In genomic region chr17:50316016-50316587, GRCh38 we compare ENCODE assay signal across 25 cellular contexts. TPM values are rescaled to one million over a fixed set of nuclear protein-coding genes. Genes with fewer than 3 reads are reported as not detected.
DNase-seq lines count a peak whose midpoint lies in the region; ATAC-seq, FAIRE-seq and TF ChIP-seq lines count a peak whose summit lies in the region.
"Had no signal": no experiment of that assay in that cellular context is flagged by ENCODE, and none has a peak within 500 bp of the region (broad histone marks: within the 10 kb centered on the region; RNA-seq: fewer than 3 reads in every experiment).

No MANE protein-coding gene starts in this region.

- peaks cover 15% of the 10 kb centered on the region for H3K4me1 ChIP-seq in RWPE2 (ENCODE audit: insufficient read depth, poor library complexity, severe bottlenecking)
- peaks cover 45% of the 10 kb centered on the region for H3K4me1 ChIP-seq in keratinocyte (ENCODE audit: control insufficient read depth, extremely low read depth, insufficient read depth, low read length)
- H3K4me1 ChIP-seq: tibial artery had no signal

- DNase-seq in DMS 273 (lab: John Stamatoyannopoulos, UW; ENCODE audit: unreplicated experiment) (peak; percentile 60), GM19239 (ENCODE audit: insufficient read length, low spot score) (no peak), RWPE2 (ENCODE audit: low spot score) (no peak), keratinocyte (ENCODE audit: low read depth, low spot score) (no peak), left lobe of liver (ENCODE audit: low spot score) (no peak), D341Med (ENCODE audit: low spot score) (no peak), anterior cingulate cortex (lab: John Stamatoyannopoulos, UW) (no peak)
- DNase-seq in activated CD4-positive, alpha-beta T cell treated with anti-CD3 and anti-CD28 coated beads, Interleukin-2, amount 10 ng/mL, durations not matched to agents 24 days and 14 days = no peak
- DNase-seq: activated CD4-positive, CD25-positive, alpha-beta regulatory T cell treated with anti-CD3 and anti-CD28 coated beads, Interleukin-2, amount 50 U/mL, for 72 hours; activated CD8-positive, alpha-beta memory T cell treated with anti-CD3 and anti-CD28 coated beads for 24 hours; activated T-cell treated with anti-CD3 and anti-CD28 coated beads, Interleukin-2, amount 50 U/mL, for 48 hours; CD4-positive, alpha-beta memory T cell; effector CD4-positive, alpha-beta T cell; EL; glutamatergic neuron; left cardiac atrium; NCI-H1436 treated with DMSO at 0.1 percent for 48 hours; stimulated activated CD4-positive, alpha-beta T cell treated with anti-CD3 and anti-CD28 coated beads, Interleukin-2, amount 100 ng/mL, for 48 hours; stimulated activated naive CD8-positive, alpha-beta T cell treated with anti-CD3 and anti-CD28 coated beads, Interleukin-15, Interleukin-2, amounts not matched to agents 100 U/mL and 50 U/mL, for 24 hours had no signal

- dilution Hi-C loops in keratinocyte (cut with MboI; ENCODE audit: extremely low pct_ligation_motif_present, low sequenced_read_pairs) = no loop called here

- H3K36me3 ChIP-seq in RWPE2 (ENCODE audit: low read depth) (no peaks in the 10 kb centered on the region), keratinocyte (ENCODE audit: control insufficient read depth in 2 of 2, extremely low read depth in 1 of 2, insufficient read depth in 2 of 2, low read length in 2 of 2) (no peaks in the 10 kb centered on the region)
- H3K36me3 ChIP-seq: prostate gland, tibial artery had no signal

- H4K20me1 ChIP-seq in keratinocyte (ENCODE audit: control insufficient read depth, extremely low read depth, insufficient read depth, low read length) = no peaks in the 10 kb centered on the region

- H3K4me1 Mint-ChIP-seq in activated CD4-positive, alpha-beta T cell treated with anti-CD3 and anti-CD28 coated beads, Interleukin-2, amount 10 ng/mL, durations not matched to agents 24 days and 14 days = peaks cover 7% of the 10 kb centered on the region
- H3K4me1 Mint-ChIP-seq: CD4-positive, alpha-beta memory T cell; neural crest cell had no signal

- no peaks in the 10 kb centered on the region for H3K9me3 Mint-ChIP-seq in activated CD4-positive, alpha-beta T cell treated with anti-CD3 and anti-CD28 coated beads, Interleukin-2, amount 10 ng/mL, durations not matched to agents 24 days and 14 days
- H3K9me3 Mint-ChIP-seq: activated naive CD4-positive, alpha-beta T cell treated with anti-CD3 and anti-CD28 coated beads, Interleukin-2, amount 50 U/mL, for 72 hours; neural crest cell had no signal

- peak overlapping the region; percentile 71 for H3K4me2 ChIP-seq in keratinocyte (ENCODE audit: control insufficient read depth, extremely low read depth, insufficient read depth, low read depth, low read length)

- no peaks in the 10 kb centered on the region for H3K27me3 ChIP-seq in RWPE2 (ENCODE audit: insufficient read depth, poor library complexity, severe bottlenecking)
- H3K27me3 ChIP-seq in keratinocyte (ENCODE audit: control insufficient read depth, extremely low read depth, insufficient read depth, low read length) = no peaks in the 10 kb centered on the region

- H3K36me3 Mint-ChIP-seq in activated CD4-positive, alpha-beta T cell treated with anti-CD3 and anti-CD28 coated beads, Interleukin-2, amount 10 ng/mL, durations not matched to agents 24 days and 14 days (ENCODE audit: low read depth) = no peaks in the 10 kb centered on the region
- H3K36me3 Mint-ChIP-seq: activated naive CD4-positive, alpha-beta T cell treated with anti-CD3 and anti-CD28 coated beads, Interleukin-2, amount 50 U/mL, for 72 hours; CD4-positive, alpha-beta memory T cell had no signal

- no peak overlapping the region for H3K27ac ChIP-seq in RWPE2 (ENCODE audit: poor library complexity, severe bottlenecking)
- peak overlapping the region; percentile 57 for H3K27ac ChIP-seq in keratinocyte (ENCODE audit: control insufficient read depth, insufficient read depth, low read length)
- H3K27ac ChIP-seq: tibial artery had no signal

- H3K4me3 Mint-ChIP-seq in activated CD4-positive, alpha-beta T cell treated with anti-CD3 and anti-CD28 coated beads, Interleukin-2, amount 10 ng/mL, durations not matched to agents 24 days and 14 days = no peak overlapping the region
- H3K4me3 Mint-ChIP-seq: CD4-positive, alpha-beta memory T cell; neural crest cell had no signal

- intact Hi-C loops in activated CD4-positive, alpha-beta T cell treated with anti-CD3 and anti-CD28 coated beads, Interleukin-2, amount 10 ng/mL, durations not matched to agents 24 days and 14 days (cut with micrococcal nuclease) = no loop called here

- H3K27ac Mint-ChIP-seq in activated CD4-positive, alpha-beta T cell treated with anti-CD3 and anti-CD28 coated beads, Interleukin-2, amount 10 ng/mL, durations not matched to agents 24 days and 14 days = no peak overlapping the region
- H3K27ac Mint-ChIP-seq: activated naive CD4-positive, alpha-beta T cell treated with anti-CD3 and anti-CD28 coated beads, Interleukin-2, amount 50 U/mL, for 72 hours; CD4-positive, alpha-beta memory T cell had no signal

- no peaks in the 10 kb centered on the region for H3K9me3 ChIP-seq in RWPE2 (ENCODE audit: severe bottlenecking)
- no peaks in the 10 kb centered on the region for H3K9me3 ChIP-seq in keratinocyte (ENCODE audit: control insufficient read depth, low read depth, low read length)
- H3K9me3 ChIP-seq: prostate gland, tibial artery had no signal

- peak overlapping the region; percentile 48 for H2AFZ ChIP-seq in keratinocyte (ENCODE audit: control insufficient read depth, low read length)

- peaks cover 2% of the 10 kb centered on the region for H3K27me3 Mint-ChIP-seq in activated CD4-positive, alpha-beta T cell treated with anti-CD3 and anti-CD28 coated beads, Interleukin-2, amount 10 ng/mL, durations not matched to agents 24 days and 14 days

- peak overlapping the region; percentile 18 for H3K9ac ChIP-seq in keratinocyte (ENCODE audit: control insufficient read depth, extremely low read depth, insufficient read depth, low read length)

- TF ChIP-seq CTCF in RWPE2 (IDR thresholded peaks at IDR 0.05; ENCODE audit: poor library complexity, severe bottlenecking) (no peak), keratinocyte (optimal IDR thresholded peaks at IDR 0.05 in 1 of 3, IDR thresholded peaks at IDR 0.05 in 1 of 3, conservative IDR thresholded peaks at IDR 0.05 in 1 of 3; ENCODE audit: extremely low read depth in 1 of 3, insufficient read depth in 2 of 3, low read length in 3 of 3) (no peak)

- H3K4me3 ChIP-seq in RWPE2 (ENCODE audit: severe bottlenecking) = no peak overlapping the region
- H3K4me3 ChIP-seq in keratinocyte (ENCODE audit: control insufficient read depth in 2 of 3, extremely low read depth in 1 of 3, insufficient read depth in 2 of 3, low read depth in 1 of 3, low read length in 3 of 3) = peak overlapping the region in 1 of 3 experiments; percentile 2
- H3K4me3 ChIP-seq: prostate gland, skin epidermis, tibial artery had no signal

- H3K9me1 ChIP-seq in keratinocyte (ENCODE audit: control insufficient read depth, extremely low read depth, insufficient read depth, low read length) = peaks cover 3% of the 10 kb centered on the region

- FAIRE-seq in GM19239 (lab: Jason Lieb, UNC) (peak; percentile 21), keratinocyte (lab: Jason Lieb, UNC) (peak; percentile 82)
- FAIRE-seq: RCC 7860 had no signal

- H3K79me2 ChIP-seq in keratinocyte (ENCODE audit: control insufficient read depth, insufficient read depth, low read length) = no peaks in the 10 kb centered on the region

- peak; percentile 56; the same call in 2 of the 3 replicates for ATAC-seq in RWPE2 (ENCODE audit: low read depth)
- ATAC-seq in left lobe of liver = no peak
- ATAC-seq: activated naive CD4-positive, alpha-beta T cell treated with anti-CD3 and anti-CD28 coated beads, Interleukin-2, amount 50 U/mL, for 72 hours; left cardiac atrium; stimulated activated naive CD8-positive, alpha-beta T cell treated with anti-CD3 and anti-CD28 coated beads, Interleukin-15, Interleukin-2, amounts not matched to agents 100 U/mL and 50 U/mL, for 24 hours had no signal

RNA-seq across cellular contexts. Expression of gene XYLT2, which starts 29.8 kb away (rescaled TPM):
- 15.3 to 28.3 TPM (median 18.3 TPM) in 3 replicates for polyA plus RNA-seq in keratinocyte
- polyA plus RNA-seq in keratinocyte (2011; ENCODE audit: low read depth) = 9.4 TPM
- 4.1 and 9.7 TPM in 2 replicates for polyA plus RNA-seq in keratinocyte (2011; cell fraction: cytosol; rRNA removed)
- polyA plus RNA-seq in keratinocyte (2011; cell fraction: nucleus; rRNA removed) = 39.7 and 54.2 TPM in 2 replicates
- polyA plus RNA-seq in keratinocyte (2012; ENCODE audit: low replicate concordance) = 15.2 and 29.2 TPM in 2 replicates
- 38.9 to 80.6 TPM (median 56.6 TPM) in 3 replicates for polyA minus RNA-seq in keratinocyte
- 41.2 TPM for polyA minus RNA-seq in keratinocyte (2011; cell fraction: cytosol; rRNA and poly(A)+ RNA removed)
- 108 and 118 TPM in 2 replicates for polyA minus RNA-seq in keratinocyte (2011; cell fraction: nucleus; rRNA and poly(A)+ RNA removed)
- total RNA-seq in left lobe of liver = 10.4 TPM
- total RNA-seq in activated CD4-positive, alpha-beta T cell treated with anti-CD3 and anti-CD28 coated beads, Interleukin-2, amount 10 ng/mL, durations not matched to agents 24 days and 14 days = 65.3 and 66.5 TPM in 2 replicates

RNA-seq across cellular contexts. Expression of gene TMEM92, which starts 41.8 kb away (rescaled TPM):
- 0.88 to 2.7 TPM (median 1.8 TPM) in 3 replicates for polyA plus RNA-seq in keratinocyte
- 0.12 TPM for polyA plus RNA-seq in keratinocyte (2011; ENCODE audit: low read depth)
- 1.4 and 3.3 TPM in 2 replicates for polyA plus RNA-seq in keratinocyte (2011; cell fraction: cytosol; rRNA removed)
- 2.5 and 4.5 TPM in 2 replicates for polyA plus RNA-seq in keratinocyte (2011; cell fraction: nucleus; rRNA removed)
- polyA plus RNA-seq in keratinocyte (2012; ENCODE audit: low replicate concordance) = 1.2 and 3.5 TPM in 2 replicates
- polyA minus RNA-seq in keratinocyte = 1.2 to 7.1 TPM (median 1.9 TPM) in 3 replicates
- polyA minus RNA-seq in keratinocyte (2011; cell fraction: cytosol; rRNA and poly(A)+ RNA removed) = not detected
- polyA minus RNA-seq in keratinocyte (2011; cell fraction: nucleus; rRNA and poly(A)+ RNA removed) = 1.6 and 2.2 TPM in 2 replicates
- total RNA-seq in left lobe of liver = 3.0 TPM
- 0.44 and 0.47 TPM in 2 replicates for total RNA-seq in activated CD4-positive, alpha-beta T cell treated with anti-CD3 and anti-CD28 coated beads, Interleukin-2, amount 10 ng/mL, durations not matched to agents 24 days and 14 days
- total RNA-seq: CD4-positive, alpha-beta memory T cell had no signal
- polyA plus RNA-seq: CD4-positive, alpha-beta memory T cell had no signal

RNA-seq across cellular contexts. Expression of gene MRPL27, which starts 56.9 kb away (rescaled TPM):
- 106 to 130 TPM (median 123 TPM) in 3 replicates for polyA plus RNA-seq in keratinocyte
- polyA plus RNA-seq in keratinocyte (2011; ENCODE audit: low read depth) = 48.6 TPM
- 97.2 and 104 TPM in 2 replicates for polyA plus RNA-seq in keratinocyte (2011; cell fraction: cytosol; rRNA removed)
- 77.6 and 82.3 TPM in 2 replicates for polyA plus RNA-seq in keratinocyte (2011; cell fraction: nucleus; rRNA removed)
- polyA plus RNA-seq in keratinocyte (2012; ENCODE audit: low replicate concordance) = 84.6 and 121 TPM in 2 replicates
- 41.0 to 62.1 TPM (median 43.0 TPM) in 3 replicates for polyA minus RNA-seq in keratinocyte
- 28.8 TPM for polyA minus RNA-seq in keratinocyte (2011; cell fraction: cytosol; rRNA and poly(A)+ RNA removed)
- polyA minus RNA-seq in keratinocyte (2011; cell fraction: nucleus; rRNA and poly(A)+ RNA removed) = 11.7 and 11.8 TPM in 2 replicates
- 38.9 TPM for total RNA-seq in left lobe of liver
- 80.5 and 83.3 TPM in 2 replicates for total RNA-seq in activated CD4-positive, alpha-beta T cell treated with anti-CD3 and anti-CD28 coated beads, Interleukin-2, amount 10 ng/mL, durations not matched to agents 24 days and 14 days

RNA-seq across cellular contexts. Expression of gene EME1, which starts 56.9 kb away (rescaled TPM):
- 1.6 to 5.6 TPM (median 4.7 TPM) in 3 replicates for polyA plus RNA-seq in keratinocyte
- not detected for polyA plus RNA-seq in keratinocyte (2011; ENCODE audit: low read depth)
- polyA plus RNA-seq in keratinocyte (2011; cell fraction: cytosol; rRNA removed) = 1.1 and 1.2 TPM in 2 replicates
- polyA plus RNA-seq in keratinocyte (2011; cell fraction: nucleus; rRNA removed) = 7.0 and 7.7 TPM in 2 replicates
- 0.31 and 3.6 TPM in 2 replicates for polyA plus RNA-seq in keratinocyte (2012; ENCODE audit: low replicate concordance)
- 1.1 to 4.0 TPM (median 1.4 TPM) in 3 replicates for polyA minus RNA-seq in keratinocyte
- polyA minus RNA-seq in keratinocyte (2011; cell fraction: cytosol; rRNA and poly(A)+ RNA removed) = not detected
- polyA minus RNA-seq in keratinocyte (2011; cell fraction: nucleus; rRNA and poly(A)+ RNA removed) = 0.32 and 3.1 TPM in 2 replicates
- 0.13 TPM for total RNA-seq in left lobe of liver
- 30.7 and 35.4 TPM in 2 replicates for total RNA-seq in activated CD4-positive, alpha-beta T cell treated with anti-CD3 and anti-CD28 coated beads, Interleukin-2, amount 10 ng/mL, durations not matched to agents 24 days and 14 days
